ENCODE assay signal across 8 cellular contexts in the genomic region with DNA sequence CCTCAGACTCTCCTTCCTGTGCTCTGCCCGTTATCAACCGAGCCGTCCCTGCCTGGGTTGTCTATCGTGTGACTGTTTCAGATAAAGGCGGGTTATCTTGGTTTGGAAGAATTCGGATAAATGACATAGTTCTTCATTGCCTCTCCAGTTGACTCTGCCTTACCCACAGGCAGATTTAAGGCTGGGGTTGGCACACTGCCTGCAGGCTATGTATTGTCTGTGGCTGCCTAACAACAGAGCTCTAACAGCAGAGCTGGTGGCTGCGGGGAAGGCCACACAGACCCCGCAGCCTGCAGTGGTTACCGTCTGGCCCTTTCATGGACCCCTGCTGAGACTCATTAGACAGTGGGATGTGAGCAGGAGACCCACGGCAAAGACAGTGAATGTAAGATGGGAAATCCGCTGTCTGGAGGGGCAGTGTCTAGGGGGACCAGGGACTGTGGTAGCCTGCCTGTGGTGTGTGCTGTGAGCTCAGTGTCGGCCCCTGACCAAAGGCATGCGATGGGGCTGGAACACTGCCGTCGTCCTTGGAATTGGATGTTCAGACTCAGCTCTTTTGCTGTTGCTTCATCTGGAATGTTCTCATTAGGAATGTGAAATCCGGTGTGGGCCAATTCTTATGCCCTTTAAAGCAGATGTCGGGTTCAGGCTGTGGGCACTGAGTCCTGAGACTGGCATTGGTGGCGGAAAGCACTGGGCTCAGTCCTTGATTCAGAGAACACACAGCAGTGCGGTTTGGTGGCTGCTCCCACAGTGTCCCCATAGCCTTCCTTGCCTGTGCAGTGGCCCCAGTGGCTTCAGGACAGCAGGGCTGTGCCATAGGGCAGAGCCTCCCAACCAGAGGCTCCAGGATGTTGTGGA. TPM values are rescaled to one million over a fixed set of nuclear protein-coding genes. Genes with fewer than 3 reads are reported as not detected.
DNase-seq lines count a peak whose midpoint lies in the region; ATAC-seq and TF ChIP-seq lines count a peak whose summit lies in the region.

No MANE protein-coding gene starts in this region.

- intact Hi-C loops in activated naive CD4-positive, alpha-beta T cell treated with anti-CD3 and anti-CD28 coated beads for 36 hours (cut with micrococcal nuclease) = no loop called here

- H4K20me1 ChIP-seq in MM.1S (ENCODE audit: insufficient read depth, low read length) = no peaks in the 10 kb centered on the region

- WGBS in endodermal cell (ENCODE audit: insufficient coverage in 1 of 2, insufficient read length in 1 of 2), 2 experiments = 85 to 90% methylated on average over 9 to 19 of the region's 19 CpGs

- peak overlapping the region; percentile 20; the same call in 1 of the 2 replicates for H3K4me3 ChIP-seq in AG04450 (ENCODE audit: low read depth, low read length)
- no peak overlapping the region for H3K4me3 ChIP-seq in endodermal cell (ENCODE audit: low read length)
- H3K4me3 ChIP-seq in muscle layer of duodenum (ENCODE audit: low read depth in 1 of 2, low read length in 2 of 2) = no peak overlapping the region
- no peak overlapping the region for H3K4me3 ChIP-seq in MM.1S (ENCODE audit: low read length)

- no peaks in the 10 kb centered on the region for H3K27me3 ChIP-seq in AG04450 (ENCODE audit: control insufficient read depth, insufficient read depth, low read length)
- no peaks in the 10 kb centered on the region for H3K27me3 ChIP-seq in endodermal cell (ENCODE audit: control insufficient read depth, insufficient read depth, low read length, poor library complexity, severe bottlenecking)
- H3K27me3 ChIP-seq in muscle layer of duodenum (ENCODE audit: low read depth, low read length) = no peaks in the 10 kb centered on the region
- no peaks in the 10 kb centered on the region for H3K27me3 ChIP-seq in MM.1S (replicated peaks; ENCODE audit: insufficient read depth, low read length)

- POLR2A ChIA-PET in AG04450 (lab: Yijun Ruan, JAX) = interaction anchor here (0.6 to 1.6 kb wide), 4 partner anchors 44 to 149 kb away, joined by 3 to 4 read pairs (median 3); no protein-coding TSS in a partner anchor

- TF ChIP-seq CTCF in AG04450 (IDR thresholded peaks at IDR 0.05; ENCODE audit: low read depth, low read length) (no peak), endodermal cell (conservative IDR thresholded peaks at IDR 0.05) (no peak), GM20000 (IDR thresholded peaks at IDR 0.05; ENCODE audit: extremely low read depth, missing control alignments) (no peak), MM.1S (IDR thresholded peaks at IDR 0.05; ENCODE audit: low read length) (no peak)

- DNase-seq in AG04450 (ENCODE audit: low read depth, low spot score) = peak; percentile 66
- DNase-seq in NCI-H1694 (lab: John Stamatoyannopoulos, UW) = peak; percentile 12
- peak; percentile 57 for DNase-seq in endodermal cell
- DNase-seq in GM20000 (ENCODE audit: low spot score) = no peak
- DNase-seq in MM.1S = no peak
- no peak for DNase-seq in activated naive CD4-positive, alpha-beta T cell treated with anti-CD3 and anti-CD28 coated beads for 36 hours

- H3K27ac ChIP-seq in AG04450 (ENCODE audit: low read depth, low read length) (peak overlapping the region; percentile 93), endodermal cell (ENCODE audit: low read depth, low read length) (peak overlapping the region; percentile 69), muscle layer of duodenum (ENCODE audit: low read length) (peak overlapping the region; percentile 90), MM.1S (ENCODE audit: low read length) (no peak overlapping the region)

- H3K79me2 ChIP-seq in MM.1S (ENCODE audit: low read length) = peaks cover 95% of the 10 kb centered on the region

- H3K9me2 ChIP-seq in MM.1S (replicated peaks; ENCODE audit: insufficient read depth, low read length) = no peaks in the 10 kb centered on the region

- H3K9me3 Mint-ChIP-seq in endodermal cell = peaks cover 11% of the 10 kb centered on the region
- no peaks in the 10 kb centered on the region for H3K9me3 Mint-ChIP-seq in activated naive CD4-positive, alpha-beta T cell treated with anti-CD3 and anti-CD28 coated beads for 36 hours

- no peaks in the 10 kb centered on the region for H3K36me3 ChIP-seq in endodermal cell (ENCODE audit: control insufficient read depth, insufficient read depth, low read length)
- no peaks in the 10 kb centered on the region for H3K36me3 ChIP-seq in muscle layer of duodenum (ENCODE audit: control insufficient read depth in 1 of 2, insufficient read depth in 2 of 2, low read length in 2 of 2)
- H3K36me3 ChIP-seq in MM.1S (replicated peaks; ENCODE audit: insufficient read depth, low read length) = no peaks in the 10 kb centered on the region

- H3K9ac ChIP-seq in endodermal cell (ENCODE audit: extremely low read depth, low read length, poor library complexity, severe bottlenecking) (no peak overlapping the region), MM.1S (ENCODE audit: low read length) (no peak overlapping the region)

- H3K4me1 ChIP-seq in endodermal cell (ENCODE audit: control insufficient read depth, insufficient read depth, low read length) (peaks cover 21% of the 10 kb centered on the region), muscle layer of duodenum (ENCODE audit: control insufficient read depth in 1 of 2, insufficient read depth in 2 of 2, low read length in 2 of 2) (peaks cover 0 to 42% of the 10 kb centered on the region in 2 donors), MM.1S (ENCODE audit: low read length) (peaks cover 17% of the 10 kb centered on the region)

- peaks cover 6% of the 10 kb centered on the region; the same call in 1 of the 2 replicates for H3F3A ChIP-seq in MM.1S (ENCODE audit: insufficient read depth, low read length)

- H3K36me3 Mint-ChIP-seq in endodermal cell (ENCODE audit: low read depth) = no peaks in the 10 kb centered on the region
- H3K36me3 Mint-ChIP-seq in activated naive CD4-positive, alpha-beta T cell treated with anti-CD3 and anti-CD28 coated beads for 36 hours (ENCODE audit: low read depth) = peaks cover 2% of the 10 kb centered on the region

- H3K4me3 Mint-ChIP-seq in endodermal cell = no peak overlapping the region
- H3K4me3 Mint-ChIP-seq in activated naive CD4-positive, alpha-beta T cell treated with anti-CD3 and anti-CD28 coated beads for 36 hours = no peak overlapping the region

- H3K27me3 Mint-ChIP-seq in endodermal cell (ENCODE audit: insufficient read depth) = no peaks in the 10 kb centered on the region
- H3K27me3 Mint-ChIP-seq in activated naive CD4-positive, alpha-beta T cell treated with anti-CD3 and anti-CD28 coated beads for 36 hours (ENCODE audit: low read depth) = no peaks in the 10 kb centered on the region

- no peak overlapping the region for H2AFZ ChIP-seq in MM.1S (ENCODE audit: low read length)

- peaks cover 35% of the 10 kb centered on the region for H3K4me1 Mint-ChIP-seq in endodermal cell
- peaks cover 26% of the 10 kb centered on the region for H3K4me1 Mint-ChIP-seq in activated naive CD4-positive, alpha-beta T cell treated with anti-CD3 and anti-CD28 coated beads for 36 hours (ENCODE audit: low read depth)

- CTCF ChIA-PET in AG04450 (lab: Charles Lee) = no interaction called here
- CTCF ChIA-PET in activated naive CD4-positive, alpha-beta T cell treated with anti-CD3 and anti-CD28 coated beads for 36 hours (lab: Charles Lee) = no interaction called here

- no peaks in the 10 kb centered on the region; the same call in 1 of the 2 replicates for H3K9me3 ChIP-seq in AG04450 (ENCODE audit: control insufficient read depth, insufficient read depth, low read length)
- peaks cover 10% of the 10 kb centered on the region for H3K9me3 ChIP-seq in endodermal cell (ENCODE audit: control insufficient read depth, low read length)
- H3K9me3 ChIP-seq in muscle layer of duodenum (ENCODE audit: control insufficient read depth in 1 of 2, low read length in 2 of 2) = no peaks in the 10 kb centered on the region
- no peaks in the 10 kb centered on the region for H3K9me3 ChIP-seq in MM.1S (replicated peaks; ENCODE audit: insufficient read depth, low read length)

- no peak overlapping the region for H3K4me2 ChIP-seq in MM.1S (ENCODE audit: low read depth, low read length)

- no peak for ATAC-seq in HG03039 (IDR thresholded peaks at IDR 0.05; ENCODE audit: unreplicated experiment)

- H3K27ac Mint-ChIP-seq in endodermal cell = peak overlapping the region; percentile 75
- no peak overlapping the region for H3K27ac Mint-ChIP-seq in activated naive CD4-positive, alpha-beta T cell treated with anti-CD3 and anti-CD28 coated beads for 36 hours

RNA-seq across cellular contexts. Expression of a gene that starts 44.5 kb away (rescaled TPM):
- polyA plus RNA-seq in AG04450 (2011; rRNA removed) = 5.7 and 7.0 TPM in 2 replicates
- 10.5 and 13.1 TPM in 2 replicates for polyA minus RNA-seq in AG04450 (2011; rRNA and poly(A)+ RNA removed)
- total RNA-seq in endodermal cell = 1 to 10 TPM; 1.5 to 1.8 TPM
- 1.7 TPM for polyA plus RNA-seq in endodermal cell (2013, experiment 1 of 2)
- polyA plus RNA-seq in endodermal cell (2013, experiment 2 of 2) = 1.8 TPM
- total RNA-seq in activated naive CD4-positive, alpha-beta T cell treated with anti-CD3 and anti-CD28 coated beads for 36 hours = 1 to 10 TPM; 1.8 to 2.0 TPM

Comparison
In these comparisons a context has a peak if more than half of its experiments do, and no peak if none do; other contexts are left out.
1. DNase-seq: peak in AG04450 (single experiment), NCI-H1694 (single experiment) and endodermal cell (single experiment); none in GM20000 (single experiment), MM.1S (single experiment) and activated naive CD4-positive, alpha-beta T cell treated with anti-CD3 and anti-CD28 coated beads for 36 hours (single experiment).